1 cellular context compared by ENCODE assay signal in the genomic region with DNA sequence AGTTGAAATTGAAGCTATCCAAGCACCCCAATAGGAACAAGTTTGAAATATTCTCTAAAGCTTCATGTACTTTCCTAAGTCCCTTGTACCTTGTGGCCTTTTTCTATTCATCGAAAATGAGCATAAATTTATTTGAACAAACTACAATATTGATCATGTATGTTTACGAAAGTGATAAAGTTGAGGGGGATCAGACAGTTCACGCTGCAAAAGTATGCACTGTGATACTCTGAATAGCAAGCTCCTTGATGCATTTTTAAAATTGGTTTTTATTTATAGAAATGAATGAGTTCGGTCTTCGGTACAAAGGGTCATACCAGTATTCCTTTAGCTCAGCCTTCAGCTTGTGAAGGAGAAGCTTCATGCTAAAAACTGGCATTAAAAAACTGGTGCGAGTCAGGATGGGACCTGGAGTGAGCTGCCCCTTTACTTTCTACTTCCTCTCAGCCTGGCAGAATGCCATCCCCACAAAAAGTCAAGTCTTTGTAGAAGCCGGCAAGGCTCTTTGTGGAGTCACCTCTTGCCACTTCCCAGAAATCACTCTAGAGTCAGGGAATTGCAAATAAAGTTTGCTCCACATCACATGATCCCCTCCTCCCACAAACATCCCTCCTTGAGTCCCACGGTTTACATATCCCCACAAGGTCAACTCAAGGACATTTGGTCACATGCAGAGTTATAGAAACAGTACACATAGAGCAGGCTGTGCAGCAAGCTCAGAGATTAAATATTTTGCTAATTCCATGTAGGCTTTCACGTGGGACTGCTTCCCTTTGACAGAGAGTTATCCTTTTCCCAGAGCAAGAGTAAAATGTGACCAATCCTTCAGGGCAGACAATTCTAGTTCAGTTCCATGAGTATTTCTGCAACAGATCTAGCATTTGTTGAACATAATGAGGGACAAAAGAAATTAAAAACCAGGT.
TF ChIP-seq lines count a peak whose summit lies in the region.

No MANE protein-coding gene starts in this region.

TF ChIP-seq in HepG2, 621 proteins besides CTCF, POLR2A, EP300 and RAD21 (continued from another document and continues in another):
- no peak for TF ChIP-seq ZNF784 (CRISPR knock-in tag; IDR thresholded peaks at IDR 0.05; ENCODE audit: borderline replicate concordance)
- TF ChIP-seq ZNF496 (CRISPR knock-in tag; IDR thresholded peaks at IDR 0.05; ENCODE audit: insufficient replicate concordance) = no peak
- TF ChIP-seq GZF1 (CRISPR knock-in tag; IDR thresholded peaks at IDR 0.05) = no peak
- TF ChIP-seq ZKSCAN1 (IDR thresholded peaks at IDR 0.05; ENCODE audit: low read length) = no peak
- no peak for TF ChIP-seq ZNF17 (CRISPR knock-in tag; IDR thresholded peaks at IDR 0.05)
- TF ChIP-seq HES4 (CRISPR knock-in tag; IDR thresholded peaks at IDR 0.05; ENCODE audit: borderline replicate concordance) = no peak
- TF ChIP-seq MNT (IDR thresholded peaks at IDR 0.05) = peak; percentile 55; the same call in 1 of the 2 replicates
- no peak for TF ChIP-seq NONO (IDR thresholded peaks at IDR 0.05)
- peak; percentile 53 for TF ChIP-seq NONO (CRISPR knock-in tag; conservative IDR thresholded peaks at IDR 0.05)
- TF ChIP-seq ZNF205 (CRISPR knock-in tag; IDR thresholded peaks at IDR 0.05) = peak; percentile 75
- TF ChIP-seq ZNF333 (CRISPR knock-in tag; IDR thresholded peaks at IDR 0.05; ENCODE audit: borderline replicate concordance) = no peak
- no peak for TF ChIP-seq ZZZ3 (CRISPR knock-in tag; IDR thresholded peaks at IDR 0.05; ENCODE audit: borderline replicate concordance)
- TF ChIP-seq ZFP36 (IDR thresholded peaks at IDR 0.05; ENCODE audit: borderline replicate concordance, low read depth, low read length, partially characterized antibody) = no peak
- TF ChIP-seq HMGA1 (CRISPR knock-in tag; conservative IDR thresholded peaks at IDR 0.05) = no peak
- no peak for TF ChIP-seq GTF3A (CRISPR knock-in tag; conservative IDR thresholded peaks at IDR 0.05)
- TF ChIP-seq RAD51 (IDR thresholded peaks at IDR 0.05; ENCODE audit: borderline replicate concordance) = peak; percentile 69
- no peak for TF ChIP-seq PCBP2 (optimal IDR thresholded peaks at IDR 0.05; ENCODE audit: low read depth, low read length, poor library complexity, severe bottlenecking)
- TF ChIP-seq, protein P1, sequence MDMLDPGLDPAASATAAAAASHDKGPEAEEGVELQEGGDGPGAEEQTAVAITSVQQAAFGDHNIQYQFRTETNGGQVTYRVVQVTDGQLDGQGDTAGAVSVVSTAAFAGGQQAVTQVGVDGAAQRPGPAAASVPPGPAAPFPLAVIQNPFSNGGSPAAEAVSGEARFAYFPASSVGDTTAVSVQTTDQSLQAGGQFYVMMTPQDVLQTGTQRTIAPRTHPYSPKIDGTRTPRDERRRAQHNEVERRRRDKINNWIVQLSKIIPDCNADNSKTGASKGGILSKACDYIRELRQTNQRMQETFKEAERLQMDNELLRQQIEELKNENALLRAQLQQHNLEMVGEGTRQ (IDR thresholded peaks at IDR 0.05; ENCODE audit: low read depth, low read length) = peak; percentile 94
- TF ChIP-seq, protein P1 (CRISPR knock-in tag; IDR thresholded peaks at IDR 0.05; ENCODE audit: borderline replicate concordance) = peak; percentile 93; the same call in 1 of the 2 replicates
- no peak for TF ChIP-seq ZNF468 (CRISPR knock-in tag; IDR thresholded peaks at IDR 0.05)
- TF ChIP-seq, protein P2, sequence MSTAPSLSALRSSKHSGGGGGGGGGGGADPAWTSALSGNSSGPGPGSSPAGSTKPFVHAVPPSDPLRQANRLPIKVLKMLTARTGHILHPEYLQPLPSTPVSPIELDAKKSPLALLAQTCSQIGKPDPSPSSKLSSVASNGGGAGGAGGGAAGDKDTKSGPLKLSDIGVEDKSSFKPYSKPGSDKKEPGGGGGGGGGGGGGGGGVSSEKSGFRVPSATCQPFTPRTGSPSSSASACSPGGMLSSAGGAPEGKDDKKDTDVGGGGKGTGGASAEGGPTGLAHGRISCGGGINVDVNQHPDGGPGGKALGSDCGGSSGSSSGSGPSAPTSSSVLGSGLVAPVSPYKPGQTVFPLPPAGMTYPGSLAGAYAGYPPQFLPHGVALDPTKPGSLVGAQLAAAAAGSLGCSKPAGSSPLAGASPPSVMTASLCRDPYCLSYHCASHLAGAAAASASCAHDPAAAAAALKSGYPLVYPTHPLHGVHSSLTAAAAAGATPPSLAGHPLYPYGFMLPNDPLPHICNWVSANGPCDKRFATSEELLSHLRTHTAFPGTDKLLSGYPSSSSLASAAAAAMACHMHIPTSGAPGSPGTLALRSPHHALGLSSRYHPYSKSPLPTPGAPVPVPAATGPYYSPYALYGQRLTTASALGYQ (CRISPR knock-in tag; IDR thresholded peaks at IDR 0.05) = peak; percentile 89; the same call in 1 of the 2 replicates
- TF ChIP-seq ZNF570 (CRISPR knock-in tag; IDR thresholded peaks at IDR 0.05; ENCODE audit: borderline replicate concordance) = no peak
- TF ChIP-seq, protein P3, sequence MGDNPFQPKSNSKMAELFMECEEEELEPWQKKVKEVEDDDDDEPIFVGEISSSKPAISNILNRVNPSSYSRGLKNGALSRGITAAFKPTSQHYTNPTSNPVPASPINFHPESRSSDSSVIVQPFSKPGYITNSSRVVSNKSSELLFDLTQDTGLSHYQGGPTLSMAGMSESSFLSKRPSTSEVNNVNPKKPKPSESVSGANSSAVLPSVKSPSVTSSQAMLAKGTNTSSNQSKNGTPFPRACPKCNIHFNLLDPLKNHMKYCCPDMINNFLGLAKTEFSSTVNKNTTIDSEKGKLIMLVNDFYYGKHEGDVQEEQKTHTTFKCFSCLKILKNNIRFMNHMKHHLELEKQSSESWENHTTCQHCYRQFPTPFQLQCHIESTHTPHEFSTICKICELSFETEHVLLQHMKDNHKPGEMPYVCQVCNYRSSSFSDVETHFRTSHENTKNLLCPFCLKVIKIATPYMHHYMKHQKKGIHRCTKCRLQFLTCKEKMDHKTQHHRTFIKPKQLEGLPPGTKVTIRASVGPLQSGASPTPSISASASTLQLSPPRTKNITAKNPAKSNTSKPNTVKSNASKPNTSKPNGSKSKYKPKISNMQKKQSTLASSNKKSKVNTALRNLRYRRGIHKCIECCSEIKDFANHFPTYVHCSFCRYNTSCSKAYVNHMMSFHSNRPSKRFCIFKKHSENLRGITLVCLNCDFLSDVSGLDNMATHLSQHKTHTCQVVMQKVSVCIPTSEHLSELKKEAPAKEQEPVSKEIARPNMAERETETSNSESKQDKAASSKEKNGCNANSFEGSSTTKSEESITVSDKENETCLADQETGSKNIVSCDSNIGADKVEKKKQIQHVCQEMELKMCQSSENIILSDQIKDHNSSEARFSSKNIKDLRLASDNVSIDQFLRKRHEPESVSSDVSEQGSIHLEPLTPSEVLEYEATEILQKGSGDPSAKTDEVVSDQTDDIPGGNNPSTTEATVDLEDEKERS (CRISPR knock-in tag; IDR thresholded peaks at IDR 0.05) = peak; percentile 83
- TF ChIP-seq NFKB2 (CRISPR knock-in tag; IDR thresholded peaks at IDR 0.05; ENCODE audit: borderline replicate concordance) = no peak
- TF ChIP-seq, protein P4, sequence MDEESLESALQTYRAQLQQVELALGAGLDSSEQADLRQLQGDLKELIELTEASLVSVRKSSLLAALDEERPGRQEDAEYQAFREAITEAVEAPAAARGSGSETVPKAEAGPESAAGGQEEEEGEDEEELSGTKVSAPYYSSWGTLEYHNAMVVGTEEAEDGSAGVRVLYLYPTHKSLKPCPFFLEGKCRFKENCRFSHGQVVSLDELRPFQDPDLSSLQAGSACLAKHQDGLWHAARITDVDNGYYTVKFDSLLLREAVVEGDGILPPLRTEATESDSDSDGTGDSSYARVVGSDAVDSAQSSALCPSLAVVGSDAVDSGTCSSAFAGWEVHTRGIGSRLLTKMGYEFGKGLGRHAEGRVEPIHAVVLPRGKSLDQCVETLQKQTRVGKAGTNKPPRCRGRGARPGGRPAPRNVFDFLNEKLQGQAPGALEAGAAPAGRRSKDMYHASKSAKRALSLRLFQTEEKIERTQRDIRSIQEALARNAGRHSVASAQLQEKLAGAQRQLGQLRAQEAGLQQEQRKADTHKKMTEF (CRISPR knock-in tag; IDR thresholded peaks at IDR 0.05) = peak; percentile 98
- no peak for TF ChIP-seq ZNF282 (IDR thresholded peaks at IDR 0.05; ENCODE audit: partially characterized antibody)
- peak; percentile 80 for TF ChIP-seq HOXA3 (CRISPR knock-in tag; IDR thresholded peaks at IDR 0.05)
- TF ChIP-seq, protein P5, sequence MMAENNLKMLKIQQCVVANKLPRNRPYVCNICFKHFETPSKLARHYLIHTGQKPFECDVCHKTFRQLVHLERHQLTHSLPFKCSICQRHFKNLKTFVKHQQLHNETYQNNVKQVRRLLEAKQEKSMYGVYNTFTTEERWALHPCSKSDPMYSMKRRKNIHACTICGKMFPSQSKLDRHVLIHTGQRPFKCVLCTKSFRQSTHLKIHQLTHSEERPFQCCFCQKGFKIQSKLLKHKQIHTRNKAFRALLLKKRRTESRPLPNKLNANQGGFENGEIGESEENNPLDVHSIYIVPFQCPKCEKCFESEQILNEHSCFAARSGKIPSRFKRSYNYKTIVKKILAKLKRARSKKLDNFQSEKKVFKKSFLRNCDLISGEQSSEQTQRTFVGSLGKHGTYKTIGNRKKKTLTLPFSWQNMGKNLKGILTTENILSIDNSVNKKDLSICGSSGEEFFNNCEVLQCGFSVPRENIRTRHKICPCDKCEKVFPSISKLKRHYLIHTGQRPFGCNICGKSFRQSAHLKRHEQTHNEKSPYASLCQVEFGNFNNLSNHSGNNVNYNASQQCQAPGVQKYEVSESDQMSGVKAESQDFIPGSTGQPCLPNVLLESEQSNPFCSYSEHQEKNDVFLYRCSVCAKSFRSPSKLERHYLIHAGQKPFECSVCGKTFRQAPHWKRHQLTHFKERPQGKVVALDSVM (CRISPR knock-in tag; IDR thresholded peaks at IDR 0.05) = no peak
- TF ChIP-seq U2AF2 (IDR thresholded peaks at IDR 0.05; ENCODE audit: low read depth, low read length) = no peak
- peak; percentile 79 for TF ChIP-seq ZNF609 (CRISPR knock-in tag; IDR thresholded peaks at IDR 0.05; ENCODE audit: borderline replicate concordance)
- no peak for TF ChIP-seq SNRNP70 (IDR thresholded peaks at IDR 0.05; ENCODE audit: low read depth, low read length)
- no peak for TF ChIP-seq ZNF569 (CRISPR knock-in tag; IDR thresholded peaks at IDR 0.05; ENCODE audit: borderline replicate concordance)
- peak; percentile 92 for TF ChIP-seq SIX4 (CRISPR knock-in tag; IDR thresholded peaks at IDR 0.05)
- TF ChIP-seq ZNF24 (IDR thresholded peaks at IDR 0.05) = no peak
- TF ChIP-seq SIX1 (CRISPR knock-in tag; IDR thresholded peaks at IDR 0.05; ENCODE audit: borderline replicate concordance) = peak; percentile 77; the same call in 1 of the 2 replicates
- no peak for TF ChIP-seq ZNF354B (CRISPR knock-in tag; IDR thresholded peaks at IDR 0.05)
- no peak for TF ChIP-seq ZNF660 (CRISPR knock-in tag; IDR thresholded peaks at IDR 0.05; ENCODE audit: borderline replicate concordance, low read depth)
- no peak for TF ChIP-seq MTA3 (CRISPR knock-in tag; IDR thresholded peaks at IDR 0.05)
